10 cellular contexts compared by ENCODE assay signal in the genomic region with DNA sequence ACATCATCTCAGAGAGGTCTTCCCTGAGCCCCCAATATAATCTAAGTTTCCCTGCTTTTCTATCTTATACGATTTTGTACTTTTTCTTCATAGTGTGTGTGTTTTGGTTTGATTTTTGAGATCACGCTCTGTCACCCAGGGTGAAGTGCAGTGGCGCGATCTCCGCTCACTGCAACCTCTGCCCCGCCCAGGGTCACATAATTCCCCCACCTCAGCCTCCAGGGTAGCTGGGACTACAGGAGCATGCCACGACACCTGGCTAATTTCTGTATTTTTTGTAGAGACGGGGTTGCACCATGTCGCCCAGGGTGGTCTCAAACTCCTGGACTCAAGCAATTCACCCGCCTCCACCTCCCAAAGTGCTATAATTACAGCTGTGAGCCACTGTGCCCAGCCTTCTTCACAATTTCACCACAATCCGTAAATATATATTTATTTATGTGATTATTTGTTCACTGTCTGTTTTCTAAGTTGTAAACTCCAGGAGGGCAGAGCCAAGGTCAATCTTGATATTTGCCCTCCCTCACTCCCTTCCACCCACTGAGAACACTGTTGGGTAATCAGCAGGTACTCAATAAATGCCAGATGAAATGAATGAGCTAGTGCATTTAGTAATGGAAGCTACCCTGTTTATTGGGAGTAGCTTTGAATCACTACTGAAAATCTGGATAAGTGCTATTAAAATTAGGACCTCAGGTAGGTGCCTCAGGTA. TPM values are rescaled to one million over a fixed set of nuclear protein-coding genes. Genes with fewer than 3 reads are reported as not detected.
A peak's percentile ranks its signal among the peaks of the same experiment; 100 is the strongest.
DNase-seq lines count a peak whose midpoint lies in the region; ATAC-seq and TF ChIP-seq lines count a peak whose summit lies in the region.
"Had no signal": no experiment of that assay in that cellular context is flagged by ENCODE, and none has a peak within 500 bp of the region (broad histone marks: within the 10 kb centered on the region; RNA-seq: fewer than 3 reads in every experiment).

No MANE protein-coding gene starts in this region.

- CTCF ChIA-PET in PC-9 (lab: Charles Lee): interaction anchor here (1.0 kb wide), 1 partner anchor 44 kb away, joined by 3 read pairs; no protein-coding TSS in a partner anchor

- BruUV-seq in PC-9 (replicated peaks; lab: Mats Ljungman, UMichigan): no TSS peak

- no peak for ATAC-seq in stimulated activated naive CD8-positive, alpha-beta T cell treated with anti-CD3 and anti-CD28 coated beads, Interleukin-15, Interleukin-2, amounts not matched to agents 100 U/mL and 50 U/mL, for 24 hours
- ATAC-seq in GM21423 (IDR thresholded peaks at IDR 0.05; ENCODE audit: unreplicated experiment): no peak

- in situ Hi-C loops in HAP-1 (cut with MboI; ENCODE audit: low sequenced_read_pairs): no loop called here

- no peaks in the 10 kb centered on the region for H4K20me1 ChIP-seq in PC-9 (ENCODE audit: insufficient read depth)

- peaks cover 23% of the 10 kb centered on the region for H3K36me3 ChIP-seq in HAP-1 (replicated peaks)
- H3K36me3 ChIP-seq in PC-9 (ENCODE audit: low read depth): 0 out of 2 replicates have a peak, but pooled peaks cover 4% of the 10 kb centered on the region

- H2AFZ ChIP-seq in PC-9: peak overlapping the region; percentile 89

- DNase-seq in HAP-1 (ENCODE audit: low spot score in 2 of 2): no peak
- DNase-seq in PC-9: no peak
- no peak for DNase-seq in glutamatergic neuron
- DNase-seq in progenitor cell of endocrine pancreas (ENCODE audit: low spot score, unreplicated experiment): no peak
- no peak for DNase-seq in stimulated activated naive CD8-positive, alpha-beta T cell treated with anti-CD3 and anti-CD28 coated beads, Interleukin-15, Interleukin-2, amounts not matched to agents 100 U/mL and 50 U/mL, for 24 hours
- no peak for DNase-seq in NCI-H1105 (lab: John Stamatoyannopoulos, UW)
- no peak for DNase-seq in epidermal melanocyte (ENCODE audit: insufficient read length, low spot score)

- H3K27me3 Mint-ChIP-seq in glutamatergic neuron (ENCODE audit: unreplicated experiment) (peaks cover 7% of the 10 kb centered on the region), progenitor cell of endocrine pancreas (peaks cover 3% of the 10 kb centered on the region)

- H3K27ac ChIP-seq in PC-9: peak overlapping the region; percentile 45

- H3K4me1 ChIP-seq in HAP-1 (no peaks in the 10 kb centered on the region), PC-9 (replicated peaks; ENCODE audit: insufficient read depth) (peaks cover 50% of the 10 kb centered on the region)

- H3K4me3 ChIP-seq in HAP-1 (peak overlapping the region; percentile 98), PC-9 (0 out of 2 replicates have a peak overlapping the region, but pooled peaks have one; percentile 76)

- peaks cover 35% of the 10 kb centered on the region for H3F3A ChIP-seq in PC-9 (ENCODE audit: insufficient read depth, low read depth)

- TF ChIP-seq CTCF in PC-9 (conservative IDR thresholded peaks at IDR 0.05) (no peak), glutamatergic neuron (IDR thresholded peaks at IDR 0.05; ENCODE audit: partially characterized antibody, unreplicated experiment) (no peak), progenitor cell of endocrine pancreas (IDR thresholded peaks at IDR 0.05; ENCODE audit: unreplicated experiment) (no peak)

- POLR2A ChIA-PET in PC-9 (lab: Charles Lee; ENCODE audit: unreplicated experiment): interaction anchor here (0.6 kb wide), 1 partner anchor 23 kb away, joined by 3 read pairs; no protein-coding TSS in a partner anchor

- H3K9me3 ChIP-seq in HAP-1: no peaks in the 10 kb centered on the region
- no peaks in the 10 kb centered on the region for H3K9me3 ChIP-seq in PC-9 (ENCODE audit: insufficient read depth, low read depth)
- H3K9me3 ChIP-seq: mucosa of descending colon had no signal

- peak overlapping the region; percentile 90 for H3K4me3 Mint-ChIP-seq in glutamatergic neuron (ENCODE audit: unreplicated experiment)
- no peak overlapping the region for H3K4me3 Mint-ChIP-seq in progenitor cell of endocrine pancreas (ENCODE audit: low read depth)

- H3K9me3 Mint-ChIP-seq in glutamatergic neuron (ENCODE audit: unreplicated experiment): peaks cover 3% of the 10 kb centered on the region
- H3K9me3 Mint-ChIP-seq in progenitor cell of endocrine pancreas (ENCODE audit: low read depth): no peaks in the 10 kb centered on the region

- H3K27ac Mint-ChIP-seq in glutamatergic neuron (ENCODE audit: unreplicated experiment) (no peak overlapping the region), progenitor cell of endocrine pancreas (peak overlapping the region; percentile 95)

- H3K79me2 ChIP-seq in PC-9 (ENCODE audit: low read depth): peaks cover 32% of the 10 kb centered on the region

- peak overlapping the region; percentile 91 for H3K4me2 ChIP-seq in PC-9

- intact Hi-C loops in PC-9 (cut with micrococcal nuclease; ENCODE audit: unreplicated experiment): loop anchor here (5.0 kb wide), 1 partner anchor 40 kb away; no protein-coding TSS in a partner anchor

- H3K9me2 ChIP-seq in PC-9 (ENCODE audit: insufficient read depth): no peaks in the 10 kb centered on the region; the same call in 1 of the 2 replicates

- H3K36me3 Mint-ChIP-seq in glutamatergic neuron (ENCODE audit: unreplicated experiment): no peaks in the 10 kb centered on the region
- H3K36me3 Mint-ChIP-seq in progenitor cell of endocrine pancreas (ENCODE audit: insufficient read depth): peaks cover 11% of the 10 kb centered on the region

- H3K27me3 ChIP-seq in HAP-1 (ENCODE audit: low read depth) (no peaks in the 10 kb centered on the region), PC-9 (ENCODE audit: insufficient read depth, low read depth) (no peaks in the 10 kb centered on the region)

- peaks cover 14% of the 10 kb centered on the region for H3K4me1 Mint-ChIP-seq in glutamatergic neuron (ENCODE audit: low read depth, unreplicated experiment)
- peaks cover 23% of the 10 kb centered on the region for H3K4me1 Mint-ChIP-seq in progenitor cell of endocrine pancreas (ENCODE audit: low read depth)

RNA-seq across cellular contexts. Expression of gene KNSTRN, which starts 0.5 kb away (rescaled TPM):
- 85.2 and 95.6 TPM in 2 replicates for total RNA-seq in PC-9 (2021)
- total RNA-seq in glutamatergic neuron (ENCODE audit: unreplicated experiment): 62.9 TPM
- total RNA-seq in progenitor cell of endocrine pancreas: 44.8 and 46.2 TPM in 2 replicates

RNA-seq across cellular contexts. Expression of gene IVD, which starts 23.6 kb away (rescaled TPM):
- total RNA-seq in PC-9 (2021): 82.5 and 83.7 TPM in 2 replicates
- 44.3 TPM for total RNA-seq in glutamatergic neuron (ENCODE audit: unreplicated experiment)
- total RNA-seq in progenitor cell of endocrine pancreas: 82.0 and 93.0 TPM in 2 replicates

RNA-seq across cellular contexts. Expression of gene DISP2, which starts 24.0 kb away (rescaled TPM):
- total RNA-seq in PC-9 (2021) (0.35 and 0.63 TPM in 2 replicates), glutamatergic neuron (ENCODE audit: unreplicated experiment) (44.3 TPM), progenitor cell of endocrine pancreas (1.0 and 3.2 TPM in 2 replicates)

RNA-seq across cellular contexts. Expression of gene PHGR1, which starts 31.1 kb away (rescaled TPM):
- total RNA-seq in PC-9 (2021) (not detected in 2 replicates), glutamatergic neuron (ENCODE audit: unreplicated experiment) (not detected), progenitor cell of endocrine pancreas (0.79 TPM in 1 of 2 replicates, not detected in the other)
- total RNA-seq: T-helper 1 cell treated with Interleukin-12 subunit alpha and Interleukin-12 subunit beta and Interleukin-4 antibody, amounts not matched to agents 30 ng/mL and 1 ng/mL, for 36 hours had no signal

RNA-seq across cellular contexts. Expression of gene CCDC9B, which starts 41.2 kb away (rescaled TPM):
- total RNA-seq in PC-9 (2021): 141 and 168 TPM in 2 replicates
- total RNA-seq in glutamatergic neuron (ENCODE audit: unreplicated experiment): 0.49 TPM
- total RNA-seq in progenitor cell of endocrine pancreas: 0.07 and 0.11 TPM in 2 replicates

Comparison
In these comparisons a context has a peak if more than half of its experiments do, and no peak if none do; other contexts are left out.
1. RNA of gene DISP2, which starts 24.0 kb away (total RNA-seq): 44.3 TPM in glutamatergic neuron (single experiment); 1.0 to 3.2 TPM in progenitor cell of endocrine pancreas and 0.35 to 0.63 TPM in PC-9; every median in the first group is over 10 times any median in the second.